13 cellular contexts compared by ENCODE assay signal in the genomic region with DNA sequence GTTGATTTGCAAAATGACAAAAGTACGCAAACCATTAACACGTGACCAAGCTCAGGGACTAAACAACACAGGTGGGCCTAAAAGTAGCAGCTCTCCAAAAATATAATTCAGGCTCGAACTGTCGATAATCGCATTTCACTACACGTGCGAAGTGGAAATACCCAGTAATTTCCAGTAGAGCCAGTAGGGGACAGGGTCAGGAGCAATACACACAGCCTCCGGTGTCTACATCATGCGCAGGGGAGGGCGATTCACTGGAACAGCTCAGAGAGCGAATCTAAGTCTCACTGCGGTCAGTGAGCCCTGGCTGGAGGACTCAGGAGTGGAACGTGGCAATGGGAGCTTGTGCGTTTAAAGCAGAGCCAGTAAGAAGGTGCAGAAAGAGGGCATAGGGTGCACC.
"Had no signal": no experiment of that assay in that cellular context is flagged by ENCODE, and none has a peak within 500 bp of the region (broad histone marks: within the 10 kb centered on the region; RNA-seq: fewer than 3 reads in every experiment).

No MANE protein-coding gene starts in this region.

- H3K4me3 Mint-ChIP-seq: activated CD4-positive, alpha-beta T cell treated with anti-CD3 and anti-CD28 coated beads, Interleukin-2, amount 10 ng/mL, durations not matched to agents 24 days and 14 days; activated naive CD4-positive, alpha-beta T cell treated with anti-CD3 and anti-CD28 coated beads for 36 hours; activated T-helper 17 cell treated with anti-CD3 and anti-CD28 coated beads, Interleukin-2, amount 50 U/mL, for 72 hours had no signal

- H3K36me3 ChIP-seq: prostate gland had no signal

- ATAC-seq: activated T-helper 17 cell treated with anti-CD3 and anti-CD28 coated beads, Interleukin-2, amount 50 U/mL, for 72 hours; stimulated activated naive CD8-positive, alpha-beta T cell treated with anti-CD3 and anti-CD28 coated beads, Interleukin-15, Interleukin-2, amounts not matched to agents 100 U/mL and 50 U/mL, for 24 hours; upper lobe of right lung had no signal

- H3K27me3 ChIP-seq: dorsolateral prefrontal cortex, sigmoid colon, suprapubic skin, upper lobe of right lung had no signal

- H3K27ac Mint-ChIP-seq: activated CD4-positive, alpha-beta T cell treated with anti-CD3 and anti-CD28 coated beads, Interleukin-2, amount 10 ng/mL, durations not matched to agents 24 days and 14 days; activated naive CD4-positive, alpha-beta T cell treated with anti-CD3 and anti-CD28 coated beads for 36 hours had no signal

- H3K4me1 ChIP-seq: prostate gland, suprapubic skin had no signal

- H3K27me3 Mint-ChIP-seq: activated CD4-positive, alpha-beta T cell treated with anti-CD3 and anti-CD28 coated beads, Interleukin-2, amount 10 ng/mL, durations not matched to agents 24 days and 14 days; activated T-helper 17 cell treated with anti-CD3 and anti-CD28 coated beads, Interleukin-2, amount 50 U/mL, for 72 hours had no signal

- DNase-seq: activated CD4-positive, alpha-beta T cell treated with anti-CD3 and anti-CD28 coated beads, Interleukin-2, amount 10 ng/mL, durations not matched to agents 24 days and 14 days; activated naive CD4-positive, alpha-beta T cell treated with anti-CD3 and anti-CD28 coated beads for 36 hours; activated T-cell treated with anti-CD3 and anti-CD28 coated beads for 4 hours; dorsolateral prefrontal cortex; sigmoid colon; stimulated activated CD4-positive, alpha-beta T cell treated with anti-CD3 and anti-CD28 coated beads, Interleukin-12 subunit alpha, Interleukin-12 subunit beta, amount 100 ng/mL, for 4 hours; stimulated activated CD4-positive, alpha-beta T cell treated with anti-CD3 and anti-CD28 coated beads, Interleukin-2, amount 100 ng/mL, for 48 hours; stimulated activated naive CD8-positive, alpha-beta T cell treated with anti-CD3 and anti-CD28 coated beads, Interleukin-15, Interleukin-2, amounts not matched to agents 100 U/mL and 50 U/mL, for 24 hours; upper lobe of right lung had no signal

- H3K4me3 ChIP-seq: dorsolateral prefrontal cortex, prostate gland, sigmoid colon, suprapubic skin, upper lobe of right lung had no signal

- H3K9me3 Mint-ChIP-seq: activated CD4-positive, alpha-beta T cell treated with anti-CD3 and anti-CD28 coated beads, Interleukin-2, amount 10 ng/mL, durations not matched to agents 24 days and 14 days; activated naive CD4-positive, alpha-beta T cell treated with anti-CD3 and anti-CD28 coated beads for 36 hours; activated T-helper 17 cell treated with anti-CD3 and anti-CD28 coated beads, Interleukin-2, amount 50 U/mL, for 72 hours had no signal

- H3K27ac ChIP-seq: dorsolateral prefrontal cortex, prostate gland, sigmoid colon, suprapubic skin, upper lobe of right lung had no signal

- FAIRE-seq: astrocyte had no signal

- H3K9me3 ChIP-seq: prostate gland, sigmoid colon, suprapubic skin, upper lobe of right lung had no signal
